ENCODE assay signal across 11 cellular contexts in genomic region chr22:36453266-36453607, GRCh38. TPM values are rescaled to one million over a fixed set of nuclear protein-coding genes. Genes with fewer than 3 reads are reported as not detected.
DNase-seq lines count a peak whose midpoint lies in the region; ATAC-seq lines count a peak whose summit lies in the region.
"Had no signal": no experiment of that assay in that cellular context is flagged by ENCODE, and none has a peak within 500 bp of the region (broad histone marks: within the 10 kb centered on the region; RNA-seq: fewer than 3 reads in every experiment).

No MANE protein-coding gene starts in this region.

- H3K27ac Mint-ChIP-seq in activated CD4-positive, alpha-beta memory T cell treated with anti-CD3 and anti-CD28 coated beads, Interleukin-2, amount 10 ng/mL, durations not matched to agents 7 days and 5 days: peak overlapping the region; percentile 95
- peak overlapping the region; percentile 89 to 100 (median 98) for H3K27ac Mint-ChIP-seq in naive B cell

- intact Hi-C loops in sciatic nerve (cut with DNase I): no loop called here
- intact Hi-C loops in posterior cingulate gyrus (cut with DNase I): no loop called here

- no peaks in the 10 kb centered on the region for H3K9me3 Mint-ChIP-seq in activated CD4-positive, alpha-beta memory T cell treated with anti-CD3 and anti-CD28 coated beads, Interleukin-2, amount 10 ng/mL, durations not matched to agents 7 days and 5 days
- no peaks in the 10 kb centered on the region for H3K9me3 Mint-ChIP-seq in naive B cell

- POLR2A ChIA-PET in activated CD4-positive, alpha-beta memory T cell treated with anti-CD3 and anti-CD28 coated beads, Interleukin-2, amount 10 ng/mL, durations not matched to agents 7 days and 5 days (lab: Charles Lee): interaction anchor here (1.0 to 3.0 kb wide), 8 partner anchors 48 to 152 kb away, joined by 3 to 27 read pairs (median 7); no protein-coding TSS in a partner anchor

- H3K4me1 Mint-ChIP-seq in activated CD4-positive, alpha-beta memory T cell treated with anti-CD3 and anti-CD28 coated beads, Interleukin-2, amount 10 ng/mL, durations not matched to agents 7 days and 5 days: peaks cover 67% of the 10 kb centered on the region
- H3K4me1 Mint-ChIP-seq in naive B cell: peaks cover 34 to 66% (median 49%) of the 10 kb centered on the region in 3 donors

- CTCF ChIA-PET in activated CD4-positive, alpha-beta memory T cell treated with anti-CD3 and anti-CD28 coated beads, Interleukin-2, amount 10 ng/mL, durations not matched to agents 7 days and 5 days (lab: Charles Lee): interaction anchor here (0.7 kb wide), 1 partner anchor 68 kb away, joined by 5 read pairs; no protein-coding TSS in a partner anchor

- peak overlapping the region; percentile 52 for H3K4me3 Mint-ChIP-seq in activated CD4-positive, alpha-beta memory T cell treated with anti-CD3 and anti-CD28 coated beads, Interleukin-2, amount 10 ng/mL, durations not matched to agents 7 days and 5 days
- peak overlapping the region; percentile 65 to 89 (median 80) for H3K4me3 Mint-ChIP-seq in naive B cell

- ATAC-seq in naive B cell (ENCODE audit: low read depth in 2 of 2) (no peak), sciatic nerve (no peak)

- no peaks in the 10 kb centered on the region for H3K36me3 Mint-ChIP-seq in activated CD4-positive, alpha-beta memory T cell treated with anti-CD3 and anti-CD28 coated beads, Interleukin-2, amount 10 ng/mL, durations not matched to agents 7 days and 5 days (ENCODE audit: low read depth)
- H3K36me3 Mint-ChIP-seq in naive B cell: no peaks in the 10 kb centered on the region

- H3K27me3 Mint-ChIP-seq in activated CD4-positive, alpha-beta memory T cell treated with anti-CD3 and anti-CD28 coated beads, Interleukin-2, amount 10 ng/mL, durations not matched to agents 7 days and 5 days: no peaks in the 10 kb centered on the region
- no peaks in the 10 kb centered on the region for H3K27me3 Mint-ChIP-seq in naive B cell

- DNase-seq in AG08396 (ENCODE audit: low spot score) (peak; percentile 37), EH (ENCODE audit: low read depth) (peak; percentile 46), naive B cell (peak; percentile 39), sciatic nerve (ENCODE audit: low spot score) (no peak), posterior cingulate gyrus (no peak), midbrain (lab: John Stamatoyannopoulos, UW) (no peak)
- no peak for DNase-seq in activated CD4-positive, alpha-beta memory T cell treated with anti-CD3 and anti-CD28 coated beads, Interleukin-2, amount 10 ng/mL, durations not matched to agents 7 days and 5 days
- DNase-seq in stimulated activated naive CD4-positive, alpha-beta T cell treated with Interleukin-2 at 50 U/mL for 16 hours (lab: John Stamatoyannopoulos, UW): no peak
- DNase-seq: activated CD8-positive, alpha-beta memory T cell treated with anti-CD3 and anti-CD28 coated beads for 24 hours; hippocampal formation; nucleus accumbens had no signal

RNA-seq across cellular contexts. Expression of gene TXN2, which starts 28.2 kb away (rescaled TPM):
- 10 to 100 TPM; 72.3 to 73.2 TPM for total RNA-seq in activated CD4-positive, alpha-beta memory T cell treated with anti-CD3 and anti-CD28 coated beads, Interleukin-2, amount 10 ng/mL, durations not matched to agents 7 days and 5 days
- polyA plus RNA-seq in naive B cell (ENCODE audit: low read depth in 6 of 6): 100 to 1,000 TPM in 5 of 6 donors, 10 to 100 TPM in 1; 97.1 to 130 (median 108) TPM
- total RNA-seq in sciatic nerve: 45.4 TPM

RNA-seq across cellular contexts. Expression of gene FOXRED2, which starts 53.6 kb away (rescaled TPM):
- total RNA-seq in activated CD4-positive, alpha-beta memory T cell treated with anti-CD3 and anti-CD28 coated beads, Interleukin-2, amount 10 ng/mL, durations not matched to agents 7 days and 5 days: 10 to 100 TPM; 10.1 to 12.9 TPM
- polyA plus RNA-seq in naive B cell (ENCODE audit: low read depth in 6 of 6): 1 to 10 TPM; 2.0 to 6.3 (median 3.2) TPM
- total RNA-seq in sciatic nerve: 13.7 TPM

Comparison
In these comparisons a context has a peak if more than half of its experiments do, and no peak if none do; other contexts are left out.
1. DNase-seq: peak in AG08396 (single experiment), EH (single experiment) and naive B cell (single experiment); none in activated CD4-positive, alpha-beta memory T cell treated with anti-CD3 and anti-CD28 coated beads, Interleukin-2, amount 10 ng/mL, durations not matched to agents 7 days and 5 days (single experiment), sciatic nerve (single experiment), posterior cingulate gyrus (0 of 10), stimulated activated naive CD4-positive, alpha-beta T cell treated with Interleukin-2 at 50 U/mL for 16 hours (single experiment) and midbrain (single experiment).